In genomic region chr6:137165375-137166246, GRCh38 we compare ENCODE assay signal across 9 cellular contexts. TPM values are rescaled to one million over a fixed set of nuclear protein-coding genes. Genes with fewer than 3 reads are reported as not detected.
DNase-seq lines count a peak whose midpoint lies in the region; ATAC-seq and TF ChIP-seq lines count a peak whose summit lies in the region.
"Had no signal": no experiment of that assay in that cellular context is flagged by ENCODE, and none has a peak within 500 bp of the region (broad histone marks: within the 10 kb centered on the region; RNA-seq: fewer than 3 reads in every experiment).

No MANE protein-coding gene starts in this region.

- DNase-seq in left ventricle myocardium inferior (no peak), right atrium auricular region (ENCODE audit: low spot score) (no peak), GM23338 (ENCODE audit: low spot score) (no peak), NAMALWA (ENCODE audit: low spot score) (peak; percentile 63), trophoblast cell (peak; percentile 71 to 89), DMS114 treated with DMSO at 0.1 percent for 48 hours (lab: John Stamatoyannopoulos, UW; ENCODE audit: unreplicated experiment) (no peak), amniotic stem cell (lab: John Stamatoyannopoulos, UW) (no peak)
- DNase-seq in activated T-helper 2 cell treated with anti-CD3 and anti-CD28 coated beads, Interferon-gamma antibody, Interleukin-2, Interleukin-4, amounts not matched to agents 10 μg/mL and 5 μg/mL and 100 μg/mL, durations not matched to agents 14 hours and 24 hours and 36 hours (ENCODE audit: low spot score): peak; percentile 58

- no peak overlapping the region for H3K4me2 ChIP-seq in GM23338
- no peak overlapping the region for H3K4me2 ChIP-seq in trophoblast cell (ENCODE audit: low read length)

- peaks cover 67% of the 10 kb centered on the region for H3K9me3 Mint-ChIP-seq in GM23338
- H3K9me3 Mint-ChIP-seq in activated T-helper 2 cell treated with anti-CD3 and anti-CD28 coated beads, Interferon-gamma antibody, Interleukin-2, Interleukin-4, amounts not matched to agents 10 μg/mL and 5 μg/mL and 100 μg/mL, durations not matched to agents 14 hours and 24 hours and 36 hours: peaks cover 47% of the 10 kb centered on the region

- no peaks in the 10 kb centered on the region for H4K20me1 ChIP-seq in GM23338 (replicated peaks; ENCODE audit: insufficient read depth)

- H3K23ac ChIP-seq in trophoblast cell (ENCODE audit: low read length): no peak overlapping the region

- H4K12ac ChIP-seq in trophoblast cell (ENCODE audit: low read depth, low read length): no peak overlapping the region

- no peak overlapping the region; the same call in 2 of the 3 replicates for H3K4me3 Mint-ChIP-seq in GM23338
- no peak overlapping the region for H3K4me3 Mint-ChIP-seq in activated T-helper 2 cell treated with anti-CD3 and anti-CD28 coated beads, Interferon-gamma antibody, Interleukin-2, Interleukin-4, amounts not matched to agents 10 μg/mL and 5 μg/mL and 100 μg/mL, durations not matched to agents 14 hours and 24 hours and 36 hours (ENCODE audit: low read depth)

- H3K4ac ChIP-seq in trophoblast cell (ENCODE audit: low read depth, low read length): no peak overlapping the region

- H2BK12ac ChIP-seq in trophoblast cell (ENCODE audit: low read length): no peak overlapping the region

- no peaks in the 10 kb centered on the region; the same call in 1 of the 2 replicates for H3K9me2 ChIP-seq in GM23338 (ENCODE audit: insufficient read depth)

- H3K36me3 ChIP-seq in left ventricle myocardium inferior: no peaks in the 10 kb centered on the region
- H3K36me3 ChIP-seq in right atrium auricular region: no peaks in the 10 kb centered on the region
- H3K36me3 ChIP-seq in GM23338 (ENCODE audit: insufficient read depth): no peaks in the 10 kb centered on the region
- H3K36me3 ChIP-seq in trophoblast cell (ENCODE audit: control insufficient read depth in 1 of 2, insufficient read depth in 2 of 2, low read length in 2 of 2): peaks cover 0 to 4% of the 10 kb centered on the region in 2 experiments
- H3K36me3 ChIP-seq: HAP-1 had no signal

- H3K27me3 ChIP-seq in left ventricle myocardium inferior (ENCODE audit: low read depth): no peaks in the 10 kb centered on the region
- H3K27me3 ChIP-seq in right atrium auricular region: no peaks in the 10 kb centered on the region
- no peaks in the 10 kb centered on the region for H3K27me3 ChIP-seq in GM23338 (ENCODE audit: insufficient read depth)
- H3K27me3 ChIP-seq in trophoblast cell (ENCODE audit: insufficient read depth, low read length): no peaks in the 10 kb centered on the region

- TF ChIP-seq CTCF in left ventricle myocardium inferior (IDR thresholded peaks at IDR 0.05; ENCODE audit: borderline replicate concordance) (peak; percentile 46), right atrium auricular region (IDR thresholded peaks at IDR 0.05) (peak in 1 of 2 donors; percentile 38), GM23338 (conservative IDR thresholded peaks at IDR 0.05; ENCODE audit: low read depth in 2 of 2) (peak; percentile 18 to 38; a peak in 2 of 4 replicates)

- no peak overlapping the region for H3K9ac ChIP-seq in trophoblast cell (ENCODE audit: low read length)

- H2BK5ac ChIP-seq in trophoblast cell (ENCODE audit: low read depth, low read length, poor library complexity): no peak overlapping the region

- H2AFZ ChIP-seq in GM23338: no peak overlapping the region
- no peak overlapping the region for H2AFZ ChIP-seq in trophoblast cell (ENCODE audit: insufficient read depth, low read length, poor library complexity)

- peaks cover 2% of the 10 kb centered on the region; the same call in 2 of the 3 replicates for H3K4me1 Mint-ChIP-seq in GM23338
- peaks cover 34% of the 10 kb centered on the region for H3K4me1 Mint-ChIP-seq in activated T-helper 2 cell treated with anti-CD3 and anti-CD28 coated beads, Interferon-gamma antibody, Interleukin-2, Interleukin-4, amounts not matched to agents 10 μg/mL and 5 μg/mL and 100 μg/mL, durations not matched to agents 14 hours and 24 hours and 36 hours (ENCODE audit: low read depth)

- no peaks in the 10 kb centered on the region for H3F3A ChIP-seq in GM23338 (replicated peaks; ENCODE audit: low read depth)

- no peak overlapping the region for H4K91ac ChIP-seq in trophoblast cell (ENCODE audit: low read depth, low read length)

- H3K4me1 ChIP-seq in left ventricle myocardium inferior: peaks cover 30% of the 10 kb centered on the region
- peaks cover 0 to 10% of the 10 kb centered on the region in 2 donors for H3K4me1 ChIP-seq in right atrium auricular region
- H3K4me1 ChIP-seq in GM23338 (ENCODE audit: insufficient read depth): peaks cover 5% of the 10 kb centered on the region; the same call in 1 of the 2 replicates
- no peaks in the 10 kb centered on the region for H3K4me1 ChIP-seq in trophoblast cell (ENCODE audit: control insufficient read depth in 1 of 2, insufficient read depth in 2 of 2, low read length in 2 of 2)
- H3K4me1 ChIP-seq: HAP-1 had no signal

- no peak for ATAC-seq in GM23338

- no peak overlapping the region for H2AK5ac ChIP-seq in trophoblast cell (ENCODE audit: low read length)

- H3K27ac Mint-ChIP-seq in GM23338: no peak overlapping the region
- no peak overlapping the region for H3K27ac Mint-ChIP-seq in activated T-helper 2 cell treated with anti-CD3 and anti-CD28 coated beads, Interferon-gamma antibody, Interleukin-2, Interleukin-4, amounts not matched to agents 10 μg/mL and 5 μg/mL and 100 μg/mL, durations not matched to agents 14 hours and 24 hours and 36 hours

- H3K36me3 Mint-ChIP-seq in GM23338 (ENCODE audit: low read depth): peaks cover 53% of the 10 kb centered on the region
- peaks cover 23% of the 10 kb centered on the region for H3K36me3 Mint-ChIP-seq in activated T-helper 2 cell treated with anti-CD3 and anti-CD28 coated beads, Interferon-gamma antibody, Interleukin-2, Interleukin-4, amounts not matched to agents 10 μg/mL and 5 μg/mL and 100 μg/mL, durations not matched to agents 14 hours and 24 hours and 36 hours (ENCODE audit: low read depth)

- H3K27ac ChIP-seq in left ventricle myocardium inferior (replicated peaks) (no peak overlapping the region), right atrium auricular region (no peak overlapping the region), GM23338 (ENCODE audit: low read depth) (no peak overlapping the region), trophoblast cell (ENCODE audit: low read depth, low read length) (no peak overlapping the region)

- H2BK120ac ChIP-seq in trophoblast cell (ENCODE audit: insufficient read depth, low read length, poor library complexity): no peak overlapping the region

- H3K4me3 ChIP-seq in left ventricle myocardium inferior (no peak overlapping the region), right atrium auricular region (no peak overlapping the region), GM23338 (no peak overlapping the region), trophoblast cell (ENCODE audit: low read depth, low read length) (no peak overlapping the region)
- H3K4me3 ChIP-seq: HAP-1 had no signal

- H3K9me3 ChIP-seq in left ventricle myocardium inferior (replicated peaks) (no peaks in the 10 kb centered on the region), right atrium auricular region (no peaks in the 10 kb centered on the region), trophoblast cell (ENCODE audit: insufficient read depth, low read depth, low read length) (peaks cover 13% of the 10 kb centered on the region)
- H3K9me3 ChIP-seq: HAP-1 had no signal

- no peak overlapping the region for H3K18ac ChIP-seq in trophoblast cell (ENCODE audit: low read length)

- H3K79me2 ChIP-seq in GM23338 (replicated peaks; ENCODE audit: insufficient read depth): no peaks in the 10 kb centered on the region
- no peaks in the 10 kb centered on the region for H3K79me2 ChIP-seq in trophoblast cell (ENCODE audit: control insufficient read depth, insufficient read depth, low read length, poor library complexity)

- no CpG with 5 or more reads among the region's 9 CpGs for WGBS in trophoblast cell (ENCODE audit: extremely low coverage, insufficient coverage, insufficient read length)

- H3K27me3 Mint-ChIP-seq in GM23338 (ENCODE audit: insufficient read depth, low read depth, poor library complexity): peaks cover 7% of the 10 kb centered on the region
- peaks cover 8% of the 10 kb centered on the region for H3K27me3 Mint-ChIP-seq in activated T-helper 2 cell treated with anti-CD3 and anti-CD28 coated beads, Interferon-gamma antibody, Interleukin-2, Interleukin-4, amounts not matched to agents 10 μg/mL and 5 μg/mL and 100 μg/mL, durations not matched to agents 14 hours and 24 hours and 36 hours (ENCODE audit: low read depth)

- intact Hi-C loops in left ventricle myocardium inferior (cut with micrococcal nuclease): no loop called here
- intact Hi-C loops in activated T-helper 2 cell treated with anti-CD3 and anti-CD28 coated beads, Interferon-gamma antibody, Interleukin-2, Interleukin-4, amounts not matched to agents 10 μg/mL and 5 μg/mL and 100 μg/mL, durations not matched to agents 14 hours and 24 hours and 36 hours (cut with micrococcal nuclease): loop anchor here (1.0 to 5.0 kb wide), 2 partner anchors 9 to 73 kb away; no protein-coding TSS in a partner anchor

- H4K8ac ChIP-seq in trophoblast cell (ENCODE audit: low read depth, low read length): no peak overlapping the region

- H3K79me1 ChIP-seq in trophoblast cell (ENCODE audit: low read length): peaks cover under 1% of the 10 kb centered on the region

- H3K14ac ChIP-seq in trophoblast cell (ENCODE audit: low read length): no peak overlapping the region

TF ChIP-seq in GM23338, 12 proteins besides CTCF, POLR2A, EP300 and RAD21 (continues in another document):
- no peak for TF ChIP-seq ZNF114 (CRISPR knock-in tag; IDR thresholded peaks at IDR 0.05)
- no peak for TF ChIP-seq NANOG (IDR thresholded peaks at IDR 0.05; ENCODE audit: borderline replicate concordance)
- no peak for TF ChIP-seq POLR2AphosphoS5 (IDR thresholded peaks at IDR 0.05; ENCODE audit: low read depth)
- no peak for TF ChIP-seq JUNB (IDR thresholded peaks at IDR 0.05; ENCODE audit: unreplicated experiment)
- TF ChIP-seq EZH2 (IDR thresholded peaks at IDR 0.05; ENCODE audit: low read depth, unreplicated experiment): no peak

RNA-seq across cellular contexts. Expression of gene IL22RA2, which starts 7.8 kb away (rescaled TPM):
- not detected for total RNA-seq in left ventricle myocardium inferior
- not detected for total RNA-seq in right atrium auricular region
- total RNA-seq in GM23338 (2014; rRNA removed; shearing (Covaris generic)): not detected in 2 replicates
- polyA plus RNA-seq in GM23338 (2016; fragmentation: Nextera tagmentation; extraction: Ambion mirVana): not detected in 2 replicates
- total RNA-seq in activated T-helper 2 cell treated with anti-CD3 and anti-CD28 coated beads, Interferon-gamma antibody, Interleukin-2, Interleukin-4, amounts not matched to agents 10 μg/mL and 5 μg/mL and 100 μg/mL, durations not matched to agents 14 hours and 24 hours and 36 hours: not detected in 2 replicates
- not detected in 2 replicates for polyA plus RNA-seq in trophoblast cell (2013)

RNA-seq across cellular contexts. Expression of gene IFNGR1, which starts 53.6 kb away (rescaled TPM):
- total RNA-seq in left ventricle myocardium inferior (97.6 TPM), right atrium auricular region (100 to 1,000 TPM; 111 to 143 TPM)
- total RNA-seq in GM23338 (2014; rRNA removed; shearing (Covaris generic)): 22.8 and 29.4 TPM in 2 replicates
- polyA plus RNA-seq in GM23338 (2016; fragmentation: Nextera tagmentation; extraction: Ambion mirVana): 21.3 and 23.2 TPM in 2 replicates
- 22.2 and 26.2 TPM in 2 replicates for total RNA-seq in activated T-helper 2 cell treated with anti-CD3 and anti-CD28 coated beads, Interferon-gamma antibody, Interleukin-2, Interleukin-4, amounts not matched to agents 10 μg/mL and 5 μg/mL and 100 μg/mL, durations not matched to agents 14 hours and 24 hours and 36 hours
- 58.0 and 62.9 TPM in 2 replicates for polyA plus RNA-seq in trophoblast cell (2013)

Comparison
In these comparisons a context has a peak if more than half of its experiments do, and no peak if none do; other contexts are left out.
1. DNase-seq: peak in NAMALWA (single experiment), activated T-helper 2 cell treated with anti-CD3 and anti-CD28 coated beads, Interferon-gamma antibody, Interleukin-2, Interleukin-4, amounts not matched to agents 10 μg/mL and 5 μg/mL and 100 μg/mL, durations not matched to agents 14 hours and 24 hours and 36 hours (single experiment) and trophoblast cell (2 of 2); none in left ventricle myocardium inferior (single experiment), right atrium auricular region (single experiment), GM23338 (single experiment), DMS114 treated with DMSO at 0.1 percent for 48 hours (single experiment) and amniotic stem cell (single experiment).